In the genomic region with DNA sequence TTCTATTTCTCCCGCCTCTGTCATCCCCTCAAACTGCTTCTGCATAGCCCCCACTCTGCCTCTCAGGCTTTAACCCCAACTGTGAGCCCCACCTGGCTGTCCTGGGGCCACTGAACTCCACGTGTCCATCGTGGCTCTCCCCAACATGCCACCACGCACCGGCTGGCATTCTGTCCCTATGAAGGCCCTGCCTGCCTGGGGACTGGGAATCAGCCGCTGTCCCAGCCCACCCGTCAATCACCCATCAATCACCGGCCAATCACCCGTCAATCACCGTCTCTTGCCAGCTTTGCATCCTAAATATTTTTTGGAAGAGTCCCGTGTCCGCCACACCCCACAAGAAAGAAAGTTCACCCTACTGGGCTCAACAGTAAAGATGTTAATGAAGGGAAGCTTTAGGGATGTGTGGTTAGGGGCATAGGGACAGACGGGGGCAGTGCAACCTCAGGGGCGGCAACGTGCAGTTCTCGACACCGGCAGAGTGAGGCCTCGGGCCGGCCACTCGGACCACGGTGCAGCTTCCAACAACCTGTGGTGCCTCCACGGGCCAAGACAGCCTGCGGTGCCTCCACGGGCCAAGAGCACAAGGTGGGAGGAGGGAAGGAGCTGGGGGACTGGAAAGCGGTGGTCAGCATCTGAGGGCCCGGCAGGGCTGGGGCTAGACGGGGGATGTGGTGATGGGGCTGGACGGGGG, we compare ENCODE assay signal across 18 cellular contexts.
DNase-seq lines count a peak whose midpoint lies in the region; ATAC-seq, FAIRE-seq and TF ChIP-seq lines count a peak whose summit lies in the region.
"Had no signal": no experiment of that assay in that cellular context is flagged by ENCODE, and none has a peak within 500 bp of the region (broad histone marks: within the 10 kb centered on the region; RNA-seq: fewer than 3 reads in every experiment).

No MANE protein-coding gene starts in this region.

- H3K79me1 ChIP-seq in IMR-90 (ENCODE audit: low read depth in 1 of 2, low read length in 2 of 2) (no peaks in the 10 kb centered on the region), H1 (ENCODE audit: low read depth, low read length) (no peaks in the 10 kb centered on the region)

- BruUV-seq in IMR-90 (replicated peaks; lab: Mats Ljungman, UMichigan): no TSS peak

- no peak overlapping the region for H3K14ac ChIP-seq in IMR-90 (replicated peaks; ENCODE audit: low read depth, low read length)
- H3K14ac ChIP-seq in H1 (ENCODE audit: insufficient read length): no peak overlapping the region

- no peak overlapping the region for H3K4me3 Mint-ChIP-seq in activated naive CD4-positive, alpha-beta T cell treated with anti-CD3 and anti-CD28 coated beads, Interleukin-2, amount 50 U/mL, for 24 hours
- no peak overlapping the region for H3K4me3 Mint-ChIP-seq in T-cell
- H3K4me3 Mint-ChIP-seq: activated T-helper 1 cell treated with anti-CD3 and anti-CD28 coated beads, Interleukin-12 subunit alpha, Interleukin-12 subunit beta, Interleukin-2, Interleukin-4 antibody, amounts not matched to agents 30 ng/mL and 10 ng/mL and 1 ng/mL, durations not matched to agents 14 hours and 24 hours and 36 hours had no signal

- no peaks in the 10 kb centered on the region for H3K27me3 Mint-ChIP-seq in activated naive CD4-positive, alpha-beta T cell treated with anti-CD3 and anti-CD28 coated beads, Interleukin-2, amount 50 U/mL, for 24 hours
- H3K27me3 Mint-ChIP-seq in T-cell: peaks cover 3 to 4% of the 10 kb centered on the region in 2 donors

- ATAC-seq in IMR-90 (ENCODE audit: low read depth) (no peak), T-cell (replicated peaks in 1 of 4) (no peak)
- ATAC-seq: PC-3 had no signal

- FAIRE-seq in H1 (lab: Jason Lieb, UNC): no peak
- FAIRE-seq in urothelium cell line (lab: Jason Lieb, UNC): peak; percentile 59

- in situ Hi-C loops in IMR-90 (cut with MboI; ENCODE audit: low sequenced_read_pairs): no loop called here

- no peak overlapping the region for H3K4me3 ChIP-seq in IMR-90 (ENCODE audit: insufficient read depth, low read depth, low read length)
- no peak overlapping the region; a peak in 1 of 8 replicates for H3K4me3 ChIP-seq in H1 (ENCODE audit: extremely low read depth in 1 of 4, insufficient read depth in 2 of 4, low read depth in 3 of 4, low read length in 4 of 4)
- H3K4me3 ChIP-seq: esophagus muscularis mucosa, thoracic aorta had no signal

- DNase-seq in activated naive CD4-positive, alpha-beta T cell treated with Interleukin-2 at 50 U/mL for 16 hours: no peak
- DNase-seq in IMR-90 (no peak), H1 (ENCODE audit: low read depth in 1 of 2, low spot score in 2 of 2) (no peak), urothelium cell line (ENCODE audit: low spot score) (no peak), erythroblast (lab: John Stamatoyannopoulos, UW) (no peak), T-cell (no peak)
- DNase-seq: activated CD4-positive, alpha-beta T cell treated with anti-CD3 and anti-CD28 coated beads for 48 hours; anterior cingulate cortex; C1 segment of cervical spinal cord; cortex of kidney; hippocampal formation; naive B cell; NCI-H226; PC-3 had no signal

- dilution Hi-C loops in IMR-90 (cut with HindIII; ENCODE audit: low sequenced_read_pairs, unreplicated experiment): no loop called here

- H3K4me2 ChIP-seq in IMR-90 (ENCODE audit: low read depth, low read length) (no peak overlapping the region), H1 (ENCODE audit: insufficient read depth in 1 of 2, low read depth in 2 of 2, low read length in 2 of 2) (0 out of 4 replicates have a peak overlapping the region, but pooled peaks of 1 of the 2 experiments have one; percentile 44)

- peak overlapping the region; percentile 30 for H3K27ac Mint-ChIP-seq in activated naive CD4-positive, alpha-beta T cell treated with anti-CD3 and anti-CD28 coated beads, Interleukin-2, amount 50 U/mL, for 24 hours
- no peak overlapping the region for H3K27ac Mint-ChIP-seq in T-cell
- H3K27ac Mint-ChIP-seq: activated T-helper 1 cell treated with anti-CD3 and anti-CD28 coated beads, Interleukin-12 subunit alpha, Interleukin-12 subunit beta, Interleukin-2, Interleukin-4 antibody, amounts not matched to agents 30 ng/mL and 10 ng/mL and 1 ng/mL, durations not matched to agents 14 hours and 24 hours and 36 hours had no signal

- no peak for TF ChIP-seq POLR2A in IMR-90 (IDR thresholded peaks at IDR 0.05; ENCODE audit: low read depth, low read length)
- TF ChIP-seq POLR2A in H1 (IDR thresholded peaks at IDR 0.05; ENCODE audit: control extremely low read depth in 1 of 2, low read depth in 2 of 2, low read length in 2 of 2): no peak
- no peak for TF ChIP-seq POLR2A in erythroblast (IDR thresholded peaks at IDR 0.05; ENCODE audit: low read length)

- H4K20me1 ChIP-seq in IMR-90 (ENCODE audit: insufficient read depth, low read length) (no peaks in the 10 kb centered on the region), H1 (replicated peaks in 1 of 2; ENCODE audit: control insufficient read depth in 1 of 2, insufficient read depth in 2 of 2, low read length in 2 of 2) (no peaks in the 10 kb centered on the region)

- H3K27me3 ChIP-seq in IMR-90 (ENCODE audit: control insufficient read depth, insufficient read depth, low read length): peaks cover under 1% of the 10 kb centered on the region; the same call in 1 of the 2 replicates
- H3K27me3 ChIP-seq in H1 (replicated peaks in 1 of 4; ENCODE audit: control insufficient read depth in 3 of 4, extremely low read depth in 1 of 4, insufficient read depth in 3 of 4, low read length in 3 of 4): peaks cover 0 to 5% (median 2%) of the 10 kb centered on the region in 4 experiments; a peak in 3 of 7 replicates

- H3K9me1 ChIP-seq in IMR-90 (ENCODE audit: insufficient read depth, low read length): no peaks in the 10 kb centered on the region

- 49% methylated on average over 15 of the region's 28 CpGs; no CpG with 5 or more reads in 1 of the 2 experiments for WGBS in IMR-90 (ENCODE audit: extremely low coverage in 2 of 2, insufficient read length in 1 of 2), 2 experiments
- WGBS in H1 (ENCODE audit: extremely low coverage in 1 of 2, insufficient coverage in 1 of 2, insufficient read length in 1 of 2, insufficient replicate concordance in 2 of 2, low coverage in 1 of 2, low lambda C conversion rate in 2 of 2, missing lambda C conversion rate in 1 of 2), 2 experiments: 70% methylated on average over 25 of the region's 28 CpGs; no CpG with 5 or more reads in 1 of the 2 experiments

- H3K9me3 ChIP-seq in IMR-90 (ENCODE audit: control insufficient read depth, insufficient read depth, low read length) (no peaks in the 10 kb centered on the region), H1 (ENCODE audit: insufficient read depth in 2 of 2, low read depth in 1 of 2, low read length in 1 of 2) (no peaks in the 10 kb centered on the region; a peak in 1 of 4 replicates)
- H3K9me3 ChIP-seq: esophagus muscularis mucosa, thoracic aorta had no signal

- no peaks in the 10 kb centered on the region for H3K4me1 Mint-ChIP-seq in activated naive CD4-positive, alpha-beta T cell treated with anti-CD3 and anti-CD28 coated beads, Interleukin-2, amount 50 U/mL, for 24 hours
- peaks cover 0 to 8% (median 0%) of the 10 kb centered on the region in 3 donors for H3K4me1 Mint-ChIP-seq in T-cell

- intact Hi-C loops in IMR-90 (cut with micrococcal nuclease): no loop called here

- no peaks in the 10 kb centered on the region for H3K36me3 Mint-ChIP-seq in activated naive CD4-positive, alpha-beta T cell treated with anti-CD3 and anti-CD28 coated beads, Interleukin-2, amount 50 U/mL, for 24 hours
- no peaks in the 10 kb centered on the region for H3K36me3 Mint-ChIP-seq in T-cell
- H3K36me3 Mint-ChIP-seq: naive B cell had no signal

- H2BK5ac ChIP-seq in IMR-90 (ENCODE audit: low read depth, low read length, poor library complexity, severe bottlenecking): no peak overlapping the region
- H2BK5ac ChIP-seq in H1 (ENCODE audit: low read depth, low read length): no peak overlapping the region

- POLR2A ChIA-PET in IMR-90 (lab: Charles Lee; ENCODE audit: unreplicated experiment): no interaction called here
- POLR2A ChIA-PET in H1 (lab: Charles Lee; ENCODE audit: partially characterized antibody): interaction anchor here (0.7 kb wide), 1 partner anchor 30 kb away, joined by 3 read pairs; no protein-coding TSS in a partner anchor
- POLR2A ChIA-PET in T-cell (lab: Charles Lee): no interaction called here

- no peak for TF ChIP-seq RAD21 in IMR-90 (IDR thresholded peaks at IDR 0.05; ENCODE audit: low read length)
- peak; percentile 67 to 71 for TF ChIP-seq RAD21 in H1 (IDR thresholded peaks at IDR 0.05 in 1 of 2, conservative IDR thresholded peaks at IDR 0.05 in 1 of 2; ENCODE audit: low read depth in 2 of 2, low read length in 2 of 2)

- H3K23me2 ChIP-seq in H1 (ENCODE audit: low read depth, low read length): no peaks in the 10 kb centered on the region; the same call in 1 of the 2 replicates

- CTCF ChIA-PET in IMR-90 (lab: Yijun Ruan, JAX) (no interaction called here), H1 (lab: Charles Lee; ENCODE audit: partially characterized antibody) (interaction anchor here (0.8 to 1.5 kb wide), 3 partner anchors 31 to 99 kb away, joined by 3 to 4 read pairs (median 3); no protein-coding TSS in a partner anchor), T-cell (lab: Charles Lee) (no interaction called here)

- H2BK20ac ChIP-seq in IMR-90 (ENCODE audit: low read depth, low read length) (no peak overlapping the region), H1 (ENCODE audit: low read length) (no peak overlapping the region)

- H3K23ac ChIP-seq in IMR-90 (ENCODE audit: low read depth, low read length) (no peak overlapping the region), H1 (ENCODE audit: insufficient read length) (no peak overlapping the region)

- no peaks in the 10 kb centered on the region for H3K36me3 ChIP-seq in IMR-90 (ENCODE audit: control insufficient read depth, insufficient read depth, low read length)
- no peaks in the 10 kb centered on the region for H3K36me3 ChIP-seq in H1 (ENCODE audit: control insufficient read depth in 2 of 4, insufficient read depth in 4 of 4, low read length in 3 of 4)
- H3K36me3 ChIP-seq: esophagus muscularis mucosa, thoracic aorta had no signal

- no peak overlapping the region for H3K9ac ChIP-seq in IMR-90 (ENCODE audit: low read depth, low read length)
- H3K9ac ChIP-seq in H1 (replicated peaks in 1 of 4; ENCODE audit: extremely low read depth in 1 of 4, low read depth in 3 of 4, low read length in 3 of 4): no peak overlapping the region

- no peak overlapping the region for H4K91ac ChIP-seq in IMR-90 (ENCODE audit: insufficient read depth, low read depth, low read length)
- no peak overlapping the region for H4K91ac ChIP-seq in H1 (replicated peaks; ENCODE audit: insufficient read length, low read length)

- peak overlapping the region; percentile 70 for H2AK9ac ChIP-seq in IMR-90 (replicated peaks; ENCODE audit: low read depth, low read length, poor library complexity)

- H2AK5ac ChIP-seq in IMR-90 (ENCODE audit: low read depth, low read length) (no peak overlapping the region), H1 (ENCODE audit: low read depth, low read length) (no peak overlapping the region)

- no peak overlapping the region for H2BK12ac ChIP-seq in H1 (ENCODE audit: low read depth, low read length)

- H3K56ac ChIP-seq in IMR-90 (ENCODE audit: extremely low read depth, insufficient read depth, low read length) (no peak overlapping the region), H1 (replicated peaks; ENCODE audit: insufficient read length, low read depth, low read length) (no peak overlapping the region)

- no peak for TF ChIP-seq CTCF in IMR-90 (conservative IDR thresholded peaks at IDR 0.05; ENCODE audit: low read depth, low read length)
- TF ChIP-seq CTCF in H1 (IDR thresholded peaks at IDR 0.05; ENCODE audit: control extremely low read depth in 1 of 3, insufficient read depth in 1 of 3, low read depth in 1 of 3, low read length in 3 of 3): peak; percentile 36 to 63 (median 60)

- no peak overlapping the region for H3K27ac ChIP-seq in IMR-90 (ENCODE audit: insufficient read depth, low read length)
- no peak overlapping the region for H3K27ac ChIP-seq in H1 (ENCODE audit: low read depth, low read length)
- H3K27ac ChIP-seq: esophagus muscularis mucosa, thoracic aorta had no signal

- H4K5ac ChIP-seq in IMR-90 (ENCODE audit: low read depth, low read length) (no peak overlapping the region), H1 (ENCODE audit: insufficient read length, low read depth, low read length) (no peak overlapping the region)

- H2BK120ac ChIP-seq in IMR-90 (ENCODE audit: low read depth, low read length) (no peak overlapping the region), H1 (replicated peaks; ENCODE audit: low read depth, low read length) (no peak overlapping the region)

- no peak for TF ChIP-seq EP300 in H1 (IDR thresholded peaks at IDR 0.05; ENCODE audit: borderline replicate concordance in 1 of 2, low read depth in 2 of 2, low read length in 2 of 2)

- H4K8ac ChIP-seq in IMR-90 (ENCODE audit: low read depth in 2 of 2, low read length in 2 of 2) (no peak overlapping the region), H1 (ENCODE audit: extremely low read depth, insufficient read depth, low read length) (no peak overlapping the region)

- no peaks in the 10 kb centered on the region for H3K9me3 Mint-ChIP-seq in activated naive CD4-positive, alpha-beta T cell treated with anti-CD3 and anti-CD28 coated beads, Interleukin-2, amount 50 U/mL, for 24 hours
- H3K9me3 Mint-ChIP-seq in T-cell: no peaks in the 10 kb centered on the region

- no peaks in the 10 kb centered on the region for H3K4me1 ChIP-seq in IMR-90 (ENCODE audit: control insufficient read depth, insufficient read depth, low read length)
- H3K4me1 ChIP-seq in H1 (replicated peaks in 1 of 4; ENCODE audit: control insufficient read depth in 3 of 4, insufficient read depth in 4 of 4, low read length in 3 of 4): no peaks in the 10 kb centered on the region
- H3K4me1 ChIP-seq: esophagus muscularis mucosa had no signal

- no peak overlapping the region for H2AFZ ChIP-seq in IMR-90 (replicated peaks; ENCODE audit: low read length, poor library complexity)
- no peak overlapping the region for H2AFZ ChIP-seq in H1 (ENCODE audit: low read length)

- H3K4ac ChIP-seq in IMR-90 (ENCODE audit: low read depth, low read length): no peak overlapping the region
- no peak overlapping the region for H3K4ac ChIP-seq in H1 (replicated peaks; ENCODE audit: insufficient read length, low read depth, low read length)

- H2BK15ac ChIP-seq in IMR-90 (ENCODE audit: low read depth, low read length) (no peak overlapping the region), H1 (ENCODE audit: low read length) (no peak overlapping the region)

- no peaks in the 10 kb centered on the region for H3K79me2 ChIP-seq in H1 (ENCODE audit: control insufficient read depth in 1 of 2, insufficient read depth in 2 of 2, low read length in 2 of 2)

- H3K18ac ChIP-seq in IMR-90 (ENCODE audit: low read depth, low read length) (no peak overlapping the region), H1 (ENCODE audit: extremely low read depth, low read length) (no peak overlapping the region)
